In genomic region chr10:105075031-105075430, GRCh38 we compare ENCODE assay signal across 29 cellular contexts.
"Had no signal": no experiment of that assay in that cellular context is flagged by ENCODE, and none has a peak within 500 bp of the region (broad histone marks: within the 10 kb centered on the region; RNA-seq: fewer than 3 reads in every experiment).

No MANE protein-coding gene starts in this region.

- H3K9me3 Mint-ChIP-seq: activated CD4-positive, alpha-beta T cell treated with anti-CD3 and anti-CD28 coated beads, Interleukin-2, amount 10 ng/mL, durations not matched to agents 7 days and 5 days; activated CD8-positive, alpha-beta T cell treated with anti-CD3 and anti-CD28 coated beads for 36 hours; activated T-cell treated with anti-CD3 and anti-CD28 coated beads, Interleukin-2, amount 50 U/mL, for 4 hours; activated T-helper 2 cell treated with anti-CD3 and anti-CD28 coated beads, Interferon-gamma antibody, Interleukin-2, Interleukin-4, amounts not matched to agents 10 μg/mL and 5 μg/mL and 100 μg/mL, durations not matched to agents 14 hours and 24 hours and 36 hours; dendritic cell treated with granulocyte-macrophage colony-stimulating factor and Interleukin-4, amounts not matched to agents 40 ng/mL and 50 ng/mL, for 4 days; endodermal cell had no signal

- H3K36me3 Mint-ChIP-seq: activated naive CD8-positive, alpha-beta T cell had no signal

- H3K4me3 Mint-ChIP-seq: activated CD4-positive, alpha-beta T cell treated with anti-CD3 and anti-CD28 coated beads, Interleukin-2, amount 10 ng/mL, durations not matched to agents 7 days and 5 days; activated CD8-positive, alpha-beta T cell treated with anti-CD3 and anti-CD28 coated beads for 36 hours; activated naive CD8-positive, alpha-beta T cell; activated T-cell treated with anti-CD3 and anti-CD28 coated beads, Interleukin-2, amount 50 U/mL, for 4 hours; central memory CD8-positive, alpha-beta T cell; dendritic cell treated with granulocyte-macrophage colony-stimulating factor and Interleukin-4, amounts not matched to agents 40 ng/mL and 50 ng/mL, for 4 days; endodermal cell had no signal

- H3K27ac ChIP-seq: brain microvascular endothelial cell, coronary artery, dorsolateral prefrontal cortex, foreskin keratinocyte, gastrocnemius medialis, heart left ventricle had no signal

- ATAC-seq: activated CD8-positive, alpha-beta T cell treated with anti-CD3 and anti-CD28 coated beads for 36 hours; activated T-cell treated with anti-CD3 and anti-CD28 coated beads, Interleukin-2, amount 50 U/mL, for 4 hours; esophagus mucosa; foreskin keratinocyte; gastrocnemius medialis; heart left ventricle had no signal

- H3K4me3 ChIP-seq: coronary artery, dorsolateral prefrontal cortex, gastrocnemius medialis, heart left ventricle had no signal

- H3K36me3 ChIP-seq: brain microvascular endothelial cell, gastrocnemius medialis, heart left ventricle had no signal

- H3K27me3 Mint-ChIP-seq: activated CD4-positive, alpha-beta T cell treated with anti-CD3 and anti-CD28 coated beads, Interleukin-2, amount 10 ng/mL, durations not matched to agents 7 days and 5 days; central memory CD8-positive, alpha-beta T cell; dendritic cell treated with granulocyte-macrophage colony-stimulating factor and Interleukin-4, amounts not matched to agents 40 ng/mL and 50 ng/mL, for 4 days had no signal

- H3K9me3 ChIP-seq: gastrocnemius medialis, heart left ventricle had no signal

- DNase-seq: activated CD4-positive, alpha-beta T cell treated with anti-CD3 and anti-CD28 coated beads for 4 hours; activated CD4-positive, alpha-beta T cell treated with anti-CD3 and anti-CD28 coated beads, Interleukin-2, amount 10 ng/mL, durations not matched to agents 7 days and 5 days; activated CD4-positive, alpha-beta T cell treated with anti-CD3 and anti-CD28 coated beads, Interleukin-2, amount 50 U/mL, for 48 hours; activated CD4-positive, CD25-positive, alpha-beta regulatory T cell; activated CD4-positive, CD25-positive, alpha-beta regulatory T cell treated with anti-CD3 and anti-CD28 coated beads, Interleukin-2, amount 50 U/mL, for 72 hours; activated CD8-positive, alpha-beta memory T cell treated with anti-CD3 and anti-CD28 coated beads for 24 hours; activated CD8-positive, alpha-beta T cell treated with anti-CD3 and anti-CD28 coated beads for 36 hours; activated effector memory CD4-positive, alpha-beta T cell treated with anti-CD3 and anti-CD28 coated beads, Interleukin-2, amount 50 U/mL, for 16 hours; activated naive CD4-positive, alpha-beta T cell treated with anti-CD3 and anti-CD28 coated beads, Interleukin-2, amount 50 U/mL, for 16 hours; activated T-cell treated with anti-CD3 and anti-CD28 coated beads, Interleukin-2, amount 50 U/mL, for 4 hours; amniotic stem cell; anterior cingulate cortex; brain microvascular endothelial cell; dorsolateral prefrontal cortex; effector memory CD4-positive, alpha-beta T cell; endodermal cell; foreskin keratinocyte; gastrocnemius medialis; glutamatergic neuron; heart left ventricle; T-helper 2 cell had no signal

- FAIRE-seq: astrocyte, bronchial epithelial cell had no signal

- H3K4me1 Mint-ChIP-seq: activated CD4-positive, alpha-beta T cell treated with anti-CD3 and anti-CD28 coated beads, Interleukin-2, amount 10 ng/mL, durations not matched to agents 7 days and 5 days; central memory CD8-positive, alpha-beta T cell; endodermal cell had no signal

- H3K27ac Mint-ChIP-seq: activated CD4-positive, alpha-beta T cell treated with anti-CD3 and anti-CD28 coated beads, Interleukin-2, amount 10 ng/mL, durations not matched to agents 7 days and 5 days; activated CD8-positive, alpha-beta T cell treated with anti-CD3 and anti-CD28 coated beads for 36 hours; activated naive CD8-positive, alpha-beta T cell; activated T-helper 2 cell treated with anti-CD3 and anti-CD28 coated beads, Interferon-gamma antibody, Interleukin-2, Interleukin-4, amounts not matched to agents 10 μg/mL and 5 μg/mL and 100 μg/mL, durations not matched to agents 14 hours and 24 hours and 36 hours; dendritic cell treated with granulocyte-macrophage colony-stimulating factor and Interleukin-4, amounts not matched to agents 40 ng/mL and 50 ng/mL, for 4 days; endodermal cell had no signal

- H3K27me3 ChIP-seq: brain microvascular endothelial cell, foreskin keratinocyte, gastrocnemius medialis had no signal

- H3K4me1 ChIP-seq: foreskin keratinocyte, gastrocnemius medialis, heart left ventricle had no signal
